14 cellular contexts compared by ENCODE assay signal in genomic region chr2:31505133-31505532, GRCh38.
"Had no signal": no experiment of that assay in that cellular context is flagged by ENCODE, and none has a peak within 500 bp of the region (broad histone marks: within the 10 kb centered on the region; RNA-seq: fewer than 3 reads in every experiment).

No MANE protein-coding gene starts in this region.

- H3K4me3 ChIP-seq: colonic mucosa, left ventricle myocardium inferior, lower lobe of right lung, psoas muscle, smooth muscle cell had no signal

- H3K9me3 ChIP-seq: colonic mucosa, lower lobe of right lung, psoas muscle had no signal

- H3K36me3 ChIP-seq: colonic mucosa, left ventricle myocardium inferior, lower lobe of right lung had no signal

- DNase-seq: colonic mucosa; dermis blood vessel endothelial cell; erythroblast; foreskin melanocyte; head of caudate nucleus; hippocampal formation; left ventricle myocardium inferior; lower lobe of right lung; psoas muscle; right cardiac atrium; stimulated activated CD4-positive, alpha-beta T cell treated with anti-CD3 and anti-CD28 coated beads, Interleukin-2, amount 100 ng/mL, for 48 hours; stimulated activated naive CD4-positive, alpha-beta T cell treated with Interleukin-2 at 50 U/mL for 16 hours; trophoblast cell had no signal

- H3K27ac ChIP-seq: colonic mucosa, left ventricle myocardium inferior, lower lobe of right lung, psoas muscle had no signal

- H3K27me3 ChIP-seq: colonic mucosa had no signal

- H3K4me1 ChIP-seq: colonic mucosa, left ventricle myocardium inferior, lower lobe of right lung, psoas muscle had no signal

- H3K4me2 ChIP-seq: smooth muscle cell had no signal
